ENCODE assay signal across 30 cellular contexts in the genomic region with DNA sequence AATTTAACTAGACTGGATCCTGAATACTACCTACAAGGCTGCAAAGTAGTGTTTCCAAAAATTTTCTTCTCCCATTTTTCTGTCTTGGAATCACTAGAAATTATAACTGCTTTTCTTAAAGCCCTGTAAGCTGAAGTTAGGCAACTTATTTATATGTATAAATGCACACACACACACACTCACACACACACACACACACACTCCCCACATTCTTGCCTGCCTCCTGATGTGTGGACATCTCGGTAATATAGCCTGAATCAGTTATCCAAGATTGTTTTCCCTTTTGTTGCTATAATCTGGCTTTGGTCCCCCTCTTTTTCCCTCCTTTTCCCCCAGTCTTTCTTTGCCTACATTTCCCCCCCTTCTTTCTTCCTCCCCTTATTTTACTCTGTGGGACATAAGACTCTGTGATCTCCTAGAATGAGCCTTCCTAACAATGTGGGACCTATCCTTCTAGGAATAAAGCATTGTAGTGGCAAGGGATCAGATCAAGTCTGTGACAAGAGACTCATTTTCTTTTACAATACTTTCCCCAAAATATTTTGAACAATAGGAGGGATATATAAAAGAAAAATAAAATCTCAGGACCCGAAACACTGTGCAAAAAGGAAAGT. TPM values are rescaled to one million over a fixed set of nuclear protein-coding genes. Genes with fewer than 3 reads are reported as not detected.
DNase-seq lines count a peak whose midpoint lies in the region; ATAC-seq and TF ChIP-seq lines count a peak whose summit lies in the region.
"Had no signal": no experiment of that assay in that cellular context is flagged by ENCODE, and none has a peak within 500 bp of the region (broad histone marks: within the 10 kb centered on the region; RNA-seq: fewer than 3 reads in every experiment).

No MANE protein-coding gene starts in this region.

- H3K36me3 ChIP-seq in HUES48 (ENCODE audit: control insufficient read depth, insufficient read depth, low read length): no peaks in the 10 kb centered on the region
- H3K36me3 ChIP-seq: BLaER1, right atrium auricular region had no signal

- peak overlapping the region; percentile 67 for H3K27ac ChIP-seq in HUES48 (ENCODE audit: low read depth, low read length)
- H3K27ac ChIP-seq: BLaER1, dorsolateral prefrontal cortex, parathyroid adenoma, right atrium auricular region, VCaP had no signal

- H3K4me1 ChIP-seq in HUES48 (ENCODE audit: control insufficient read depth, insufficient read depth, low read length): peaks cover 54% of the 10 kb centered on the region
- H3K4me1 ChIP-seq: BLaER1, parathyroid adenoma, right atrium auricular region had no signal

- DNase-seq in H4 (ENCODE audit: low spot score) (peak; percentile 18), fibroblast of villous mesenchyme (ENCODE audit: low read depth) (peak; percentile 24), inferior parietal cortex (ENCODE audit: extremely low spot score) (no peak), NCI-H510A treated with DMSO at 0.1 percent for 48 hours (lab: John Stamatoyannopoulos, UW) (no peak)
- DNase-seq in activated CD8-positive, alpha-beta T cell treated with anti-CD3 and anti-CD28 coated beads, Interleukin-2, amount 10 ng/mL, durations not matched to agents 7 days and 5 days: no peak
- DNase-seq: activated CD4-positive, alpha-beta T cell treated with anti-CD3 and anti-CD28 coated beads for 48 hours; activated T-cell treated with anti-CD3 and anti-CD28 coated beads, Interleukin-2, amount 50 U/mL, for 72 hours; cerebellar nuclear complex; DMS79; dorsolateral prefrontal cortex; kidney glomerular epithelial cell; MM.1S; mucosa of descending colon; NCI-H2029 treated with DMSO at 0.1 percent for 48 hours; NCI-H526 treated with DMSO at 0.1 percent for 48 hours; nephron progenitor cell; Right ventricle myocardium superior; stimulated activated CD4-positive, alpha-beta T cell treated with anti-CD3 and anti-CD28 coated beads, Interleukin-2, amount 100 ng/mL, for 48 hours had no signal

- POLR2A ChIA-PET in activated CD8-positive, alpha-beta T cell treated with anti-CD3 and anti-CD28 coated beads, Interleukin-2, amount 10 ng/mL, durations not matched to agents 7 days and 5 days (lab: Charles Lee): no interaction called here

- no peaks in the 10 kb centered on the region for H3K27me3 ChIP-seq in HUES48 (ENCODE audit: control insufficient read depth, insufficient read depth, low read length)
- H3K27me3 ChIP-seq: BLaER1, right atrium auricular region had no signal

- peaks cover 28% of the 10 kb centered on the region for H3K36me3 Mint-ChIP-seq in activated CD8-positive, alpha-beta T cell treated with anti-CD3 and anti-CD28 coated beads, Interleukin-2, amount 10 ng/mL, durations not matched to agents 7 days and 5 days (ENCODE audit: low read depth)
- H3K36me3 Mint-ChIP-seq: brain, type B pancreatic cell had no signal

- peak; percentile 20 for ATAC-seq in activated CD8-positive, alpha-beta T cell treated with anti-CD3 and anti-CD28 coated beads, Interleukin-2, amount 10 ng/mL, durations not matched to agents 7 days and 5 days
- ATAC-seq in GM18861 (IDR thresholded peaks at IDR 0.05; ENCODE audit: unreplicated experiment): no peak
- no peak for ATAC-seq in HG02571 (IDR thresholded peaks at IDR 0.05; ENCODE audit: unreplicated experiment)
- ATAC-seq: activated T-cell treated with anti-CD3 and anti-CD28 coated beads, Interleukin-2, amount 50 U/mL, for 72 hours; mucosa of descending colon had no signal

- H3K4me3 Mint-ChIP-seq in activated CD8-positive, alpha-beta T cell treated with anti-CD3 and anti-CD28 coated beads, Interleukin-2, amount 10 ng/mL, durations not matched to agents 7 days and 5 days: peak overlapping the region; percentile 40
- H3K4me3 Mint-ChIP-seq: activated naive CD8-positive, alpha-beta T cell; brain; nephron progenitor cell; type B pancreatic cell had no signal

- CTCF ChIA-PET in activated CD8-positive, alpha-beta T cell treated with anti-CD3 and anti-CD28 coated beads, Interleukin-2, amount 10 ng/mL, durations not matched to agents 7 days and 5 days (lab: Charles Lee): no interaction called here

- TF ChIP-seq CTCF in fibroblast of villous mesenchyme (IDR thresholded peaks at IDR 0.05; ENCODE audit: insufficient read depth, low read depth, low read length): no peak

- peaks cover 5% of the 10 kb centered on the region; the same call in 1 of the 2 replicates for H3K9me3 ChIP-seq in HUES48 (ENCODE audit: control insufficient read depth, insufficient read depth, low read length)
- H3K9me3 ChIP-seq: mucosa of descending colon, right atrium auricular region had no signal

- peaks cover 16% of the 10 kb centered on the region for H3K9me3 Mint-ChIP-seq in activated CD8-positive, alpha-beta T cell treated with anti-CD3 and anti-CD28 coated beads, Interleukin-2, amount 10 ng/mL, durations not matched to agents 7 days and 5 days (ENCODE audit: insufficient read depth)

- H3K27me3 Mint-ChIP-seq in activated CD8-positive, alpha-beta T cell treated with anti-CD3 and anti-CD28 coated beads, Interleukin-2, amount 10 ng/mL, durations not matched to agents 7 days and 5 days (ENCODE audit: low read depth): no peaks in the 10 kb centered on the region
- H3K27me3 Mint-ChIP-seq: activated naive CD8-positive, alpha-beta T cell; type B pancreatic cell had no signal

- H3K9ac ChIP-seq in HUES48 (ENCODE audit: low read depth, low read length): no peak overlapping the region
- H3K9ac ChIP-seq: BLaER1, parathyroid adenoma had no signal

- H3K4me3 ChIP-seq in HUES48 (ENCODE audit: low read depth, low read length) (no peak overlapping the region), fibroblast of villous mesenchyme (ENCODE audit: low read depth, low read length) (no peak overlapping the region)
- H3K4me3 ChIP-seq: BLaER1, dorsolateral prefrontal cortex, lung, mucosa of descending colon, right atrium auricular region had no signal

- H3K4me1 Mint-ChIP-seq in activated CD8-positive, alpha-beta T cell treated with anti-CD3 and anti-CD28 coated beads, Interleukin-2, amount 10 ng/mL, durations not matched to agents 7 days and 5 days (ENCODE audit: low read depth): peaks cover 41% of the 10 kb centered on the region
- H3K4me1 Mint-ChIP-seq: nephron progenitor cell had no signal

- H3K27ac Mint-ChIP-seq in activated CD8-positive, alpha-beta T cell treated with anti-CD3 and anti-CD28 coated beads, Interleukin-2, amount 10 ng/mL, durations not matched to agents 7 days and 5 days: no peak overlapping the region
- H3K27ac Mint-ChIP-seq: activated naive CD8-positive, alpha-beta T cell; activated T-cell treated with anti-CD3 and anti-CD28 coated beads, Interleukin-2, amount 50 U/mL, for 72 hours; brain; nephron progenitor cell; type B pancreatic cell had no signal

RNA-seq across cellular contexts. Expression of gene CD69, which starts 26.1 kb away (rescaled TPM):
- total RNA-seq in H4 (2014; rRNA removed; shearing (Covaris generic)): not detected in 2 replicates
- total RNA-seq in activated CD8-positive, alpha-beta T cell treated with anti-CD3 and anti-CD28 coated beads, Interleukin-2, amount 10 ng/mL, durations not matched to agents 7 days and 5 days: 100 to 1,000 TPM; 115 to 116 TPM
- total RNA-seq in fibroblast of villous mesenchyme: not detected in 2 replicates

RNA-seq across cellular contexts. Expression of gene KLRF1, which starts 40.4 kb away (rescaled TPM):
- 0.49 and 0.75 TPM in 2 replicates for total RNA-seq in H4 (2014; rRNA removed; shearing (Covaris generic))
- total RNA-seq in activated CD8-positive, alpha-beta T cell treated with anti-CD3 and anti-CD28 coated beads, Interleukin-2, amount 10 ng/mL, durations not matched to agents 7 days and 5 days: under 1 TPM in 1 of 2 experiments, not detected in 1; 0.42 TPM
- total RNA-seq in fibroblast of villous mesenchyme: 0.32 and 0.43 TPM in 2 replicates
- total RNA-seq: glomerular endothelial cell had no signal

RNA-seq across cellular contexts. Expression of gene CLECL1, which starts 53.9 kb away (rescaled TPM):
- total RNA-seq in H4 (2014; rRNA removed; shearing (Covaris generic)): not detected in 2 replicates
- total RNA-seq in activated CD8-positive, alpha-beta T cell treated with anti-CD3 and anti-CD28 coated beads, Interleukin-2, amount 10 ng/mL, durations not matched to agents 7 days and 5 days: 1 to 10 TPM; 1.3 to 1.6 TPM
- not detected in 2 replicates for total RNA-seq in fibroblast of villous mesenchyme
- total RNA-seq: glomerular endothelial cell, right atrium auricular region, Right ventricle myocardium superior had no signal

Comparison
In these comparisons a context has a peak if more than half of its experiments do, and no peak if none do; other contexts are left out.
1. DNase-seq: peak in H4 (single experiment) and fibroblast of villous mesenchyme (single experiment); none in activated CD8-positive, alpha-beta T cell treated with anti-CD3 and anti-CD28 coated beads, Interleukin-2, amount 10 ng/mL, durations not matched to agents 7 days and 5 days (single experiment), inferior parietal cortex (single experiment) and NCI-H510A treated with DMSO at 0.1 percent for 48 hours (single experiment).
2. RNA of gene CD69, which starts 26.1 kb away (total RNA-seq): 115 to 116 TPM in activated CD8-positive, alpha-beta T cell treated with anti-CD3 and anti-CD28 coated beads, Interleukin-2, amount 10 ng/mL, durations not matched to agents 7 days and 5 days; not detected in H4 and not detected in fibroblast of villous mesenchyme; every median in the first group is over 100 times any median in the second.